ENCODE assay signal across 25 cellular contexts in the genomic region with DNA sequence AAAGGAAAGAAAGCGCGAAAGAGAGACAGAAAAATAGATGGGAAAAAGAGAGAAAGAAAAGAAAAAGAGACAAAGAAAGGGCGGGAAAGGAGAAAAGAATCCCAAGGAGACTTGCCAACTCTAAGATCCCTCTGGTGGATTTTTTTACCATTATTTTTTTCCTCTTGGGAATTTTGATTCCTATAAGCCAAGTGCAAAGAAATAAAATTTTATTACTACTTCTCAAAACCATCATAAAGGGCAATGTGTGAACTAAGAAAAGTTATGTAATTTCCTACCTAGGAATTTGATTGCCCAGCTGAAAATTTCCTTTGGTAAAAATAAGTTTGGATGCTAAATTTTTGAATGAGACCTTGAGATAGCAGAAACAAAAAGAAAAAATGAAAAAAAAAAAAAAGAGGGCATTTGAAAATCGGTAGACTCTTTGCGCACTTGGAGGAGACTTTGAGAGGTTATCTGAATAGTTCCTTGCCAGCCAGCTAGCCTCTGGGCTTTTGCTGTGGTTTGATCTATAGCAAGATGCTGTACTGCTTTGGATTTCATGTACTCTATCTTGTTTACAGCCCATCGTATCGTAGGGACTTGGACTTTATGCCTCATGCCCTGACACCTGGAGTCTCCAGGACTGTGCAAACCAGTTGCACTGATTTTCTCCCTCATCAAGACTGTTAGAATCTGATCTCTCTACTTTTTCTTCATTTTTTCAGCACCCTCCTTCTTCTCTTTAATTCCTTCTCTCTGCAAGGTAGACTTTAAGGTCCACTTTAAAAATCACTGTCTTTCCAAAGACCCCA.
"Had no signal": no experiment of that assay in that cellular context is flagged by ENCODE, and none has a peak within 500 bp of the region (broad histone marks: within the 10 kb centered on the region; RNA-seq: fewer than 3 reads in every experiment).

No MANE protein-coding gene starts in this region.

- H3K79me2 ChIP-seq: parathyroid adenoma had no signal

- H3K9ac ChIP-seq: neural progenitor cell, parathyroid adenoma had no signal

- H3K27me3 ChIP-seq: neural progenitor cell, ovary, right lobe of liver, sigmoid colon, thyroid gland, tibial nerve, upper lobe of left lung, vagina had no signal

- H3K4me3 ChIP-seq: neural progenitor cell, ovary, psoas muscle, right lobe of liver, sigmoid colon, stomach, thoracic aorta, thyroid gland, tibial nerve, upper lobe of left lung, vagina had no signal

- ATAC-seq: natural killer cell; psoas muscle; right cardiac atrium; right lobe of liver; stimulated activated effector memory CD8-positive, alpha-beta T cell treated with anti-CD3 and anti-CD28 coated beads, Interleukin-12 subunit alpha, Interleukin-12 subunit beta, amount 100 ng/mL, for 72 hours; stimulated activated naive B cell treated with anti-CD40 and anti-IgM and Interleukin-4, amounts not matched to agents 10 μg/mL and 1 μg/mL and 100 μg/mL, for 72 hours had no signal

- H3K27ac ChIP-seq: neural progenitor cell, ovary, parathyroid adenoma, psoas muscle, right lobe of liver, sigmoid colon, stomach, thoracic aorta, thyroid gland, tibial nerve, upper lobe of left lung, vagina had no signal

- H3K4me2 ChIP-seq: neural progenitor cell had no signal

- H3K9me3 ChIP-seq: ovary, psoas muscle, right lobe of liver, thoracic aorta, thyroid gland, upper lobe of left lung, vagina had no signal

- FAIRE-seq: small intestine, urothelium cell line had no signal

- DNase-seq: natural killer cell; occipital lobe; ovary; posterior cingulate gyrus; psoas muscle; right cardiac atrium; right lobe of liver; sigmoid colon; small intestine; stimulated activated CD4-positive, alpha-beta T cell treated with anti-CD3 and anti-CD28 coated beads, Interleukin-15, amount 100 ng/mL, for 24 hours; stimulated activated CD4-positive, alpha-beta T cell treated with anti-CD3 and anti-CD28 coated beads, Interleukin-2, amount 100 ng/mL, for 24 hours; stimulated activated CD4-positive, alpha-beta T cell treated with anti-CD3 and anti-CD28 coated beads, Interleukin-2, amount 100 ng/mL, for 48 hours; stimulated activated CD4-positive, alpha-beta T cell treated with anti-CD3 and anti-CD28 coated beads, Interleukin-4, amount 100 ng/mL, for 24 hours; stimulated activated naive B cell treated with anti-CD40 and anti-IgM and Interleukin-4, amounts not matched to agents 10 μg/mL and 1 μg/mL and 100 μg/mL, for 72 hours; stimulated activated naive CD4-positive, alpha-beta T cell treated with Interleukin-2 at 50 U/mL for 16 hours; stomach; thyroid gland; upper lobe of left lung had no signal

- H3K4me1 ChIP-seq: neural progenitor cell, parathyroid adenoma, psoas muscle, right lobe of liver, sigmoid colon, stomach, thyroid gland, tibial nerve, upper lobe of left lung, vagina had no signal

- H2AFZ ChIP-seq: neural progenitor cell, parathyroid adenoma had no signal

- H3K36me3 ChIP-seq: neural progenitor cell, ovary, right lobe of liver, sigmoid colon, stomach, thoracic aorta, thyroid gland, tibial nerve, upper lobe of left lung, vagina had no signal
